ENCODE assay signal across 10 cellular contexts in genomic region chr18:63199743-63200241, GRCh38.
DNase-seq lines count a peak whose midpoint lies in the region; ATAC-seq and TF ChIP-seq lines count a peak whose summit lies in the region.
"Had no signal": no experiment of that assay in that cellular context is flagged by ENCODE, and none has a peak within 500 bp of the region (broad histone marks: within the 10 kb centered on the region; RNA-seq: fewer than 3 reads in every experiment).

No MANE protein-coding gene starts in this region.

- H3F3A ChIP-seq in PC-9 (ENCODE audit: insufficient read depth, low read depth), result peaks cover 13% of the 10 kb centered on the region

- peaks cover 41% of the 10 kb centered on the region for H3K4me1 ChIP-seq in effector memory CD4-positive, alpha-beta T cell (ENCODE audit: control insufficient read depth, insufficient read depth, low read length, poor library complexity, severe bottlenecking)
- H3K4me1 ChIP-seq in upper lobe of right lung (peaks cover 4% of the 10 kb centered on the region), PC-9 (replicated peaks; ENCODE audit: insufficient read depth) (no peaks in the 10 kb centered on the region)
- H3K4me1 ChIP-seq: BE2C had no signal

- no peaks in the 10 kb centered on the region for H3K9me3 ChIP-seq in effector memory CD4-positive, alpha-beta T cell (ENCODE audit: control insufficient read depth, low read length)
- H3K9me3 ChIP-seq in upper lobe of right lung (no peaks in the 10 kb centered on the region), PC-9 (ENCODE audit: insufficient read depth, low read depth) (no peaks in the 10 kb centered on the region)
- H3K9me3 ChIP-seq: BE2C had no signal

- CTCF ChIA-PET in PC-9 (lab: Charles Lee), result no interaction called here

- no peak overlapping the region for H2AFZ ChIP-seq in PC-9

- no peaks in the 10 kb centered on the region for H3K9me2 ChIP-seq in PC-9 (ENCODE audit: insufficient read depth)

- no peaks in the 10 kb centered on the region for H3K27me3 ChIP-seq in effector memory CD4-positive, alpha-beta T cell (replicated peaks; ENCODE audit: control insufficient read depth, insufficient read depth, low read length, poor library complexity, severe bottlenecking)
- H3K27me3 ChIP-seq in upper lobe of right lung (no peaks in the 10 kb centered on the region), PC-9 (ENCODE audit: insufficient read depth, low read depth) (no peaks in the 10 kb centered on the region)
- H3K27me3 ChIP-seq: BE2C had no signal

- peak overlapping the region; percentile 52 for H3K4me3 ChIP-seq in effector memory CD4-positive, alpha-beta T cell (ENCODE audit: insufficient read depth, low read depth, low read length, poor library complexity, severe bottlenecking)
- H3K4me3 ChIP-seq in upper lobe of right lung, result peak overlapping the region; percentile 36
- no peak overlapping the region for H3K4me3 ChIP-seq in PC-9

- peak overlapping the region; percentile 58 for H3K27ac ChIP-seq in effector memory CD4-positive, alpha-beta T cell (ENCODE audit: insufficient read depth, low read length, poor library complexity, severe bottlenecking)
- no peak overlapping the region for H3K27ac ChIP-seq in upper lobe of right lung
- H3K27ac ChIP-seq in PC-9, result no peak overlapping the region

- no peaks in the 10 kb centered on the region for H4K20me1 ChIP-seq in PC-9 (ENCODE audit: insufficient read depth)

- no peak for TF ChIP-seq CTCF in upper lobe of right lung (IDR thresholded peaks at IDR 0.05)
- no peak for TF ChIP-seq CTCF in PC-9 (conservative IDR thresholded peaks at IDR 0.05)

- BruUV-seq in PC-9 (replicated peaks; lab: Mats Ljungman, UMichigan), result no TSS peak

- peak; percentile 35 for DNase-seq in stimulated activated CD4-positive, alpha-beta T cell treated with anti-CD3 and anti-CD28 coated beads, Interleukin-1b, Interleukin-23, amount 100 ng/mL, for 48 hours
- DNase-seq in stimulated activated CD4-positive, alpha-beta T cell treated with anti-CD3 and anti-CD28 coated beads, Interleukin-12 subunit alpha, Interleukin-12 subunit beta, amount 100 ng/mL, for 4 hours, result no peak
- peak in 3 of 5 donors; percentile 10 to 92 (median 25) for DNase-seq in T-helper 1 cell
- DNase-seq in effector memory CD4-positive, alpha-beta T cell, result peak in 1 of 3 donors; percentile 17
- DNase-seq in upper lobe of right lung, result no peak
- no peak for DNase-seq in NCI-H1436 (lab: John Stamatoyannopoulos, UW)
- DNase-seq in GM19238 (ENCODE audit: insufficient read length, low spot score), result no peak
- no peak for DNase-seq in PC-9
- DNase-seq: BE2C, NCI-H1930 had no signal

- no peaks in the 10 kb centered on the region for H3K79me2 ChIP-seq in PC-9 (ENCODE audit: low read depth)

- no peaks in the 10 kb centered on the region for H3K36me3 ChIP-seq in effector memory CD4-positive, alpha-beta T cell (ENCODE audit: control insufficient read depth, insufficient read depth, low read length)
- H3K36me3 ChIP-seq in upper lobe of right lung (no peaks in the 10 kb centered on the region), PC-9 (ENCODE audit: low read depth) (no peaks in the 10 kb centered on the region)
- H3K36me3 ChIP-seq: BE2C had no signal

- peak; percentile 53 for ATAC-seq in upper lobe of right lung

- intact Hi-C loops in upper lobe of right lung (cut with DNase I) (no loop called here), PC-9 (cut with micrococcal nuclease; ENCODE audit: unreplicated experiment) (no loop called here)

- no peak overlapping the region for H3K4me2 ChIP-seq in PC-9

- POLR2A ChIA-PET in PC-9 (lab: Charles Lee; ENCODE audit: unreplicated experiment), result no interaction called here

Comparison
In these comparisons a context has a peak if more than half of its experiments do, and no peak if none do; other contexts are left out.
1. DNase-seq: peak in stimulated activated CD4-positive, alpha-beta T cell treated with anti-CD3 and anti-CD28 coated beads, Interleukin-1b, Interleukin-23, amount 100 ng/mL, for 48 hours (single experiment) and T-helper 1 cell (3 of 5); none in stimulated activated CD4-positive, alpha-beta T cell treated with anti-CD3 and anti-CD28 coated beads, Interleukin-12 subunit alpha, Interleukin-12 subunit beta, amount 100 ng/mL, for 4 hours (single experiment), upper lobe of right lung (single experiment), NCI-H1436 (single experiment), GM19238 (single experiment) and PC-9 (0 of 2).